Comparison of ENCODE assay signal across 8 cellular contexts in the genomic region with DNA sequence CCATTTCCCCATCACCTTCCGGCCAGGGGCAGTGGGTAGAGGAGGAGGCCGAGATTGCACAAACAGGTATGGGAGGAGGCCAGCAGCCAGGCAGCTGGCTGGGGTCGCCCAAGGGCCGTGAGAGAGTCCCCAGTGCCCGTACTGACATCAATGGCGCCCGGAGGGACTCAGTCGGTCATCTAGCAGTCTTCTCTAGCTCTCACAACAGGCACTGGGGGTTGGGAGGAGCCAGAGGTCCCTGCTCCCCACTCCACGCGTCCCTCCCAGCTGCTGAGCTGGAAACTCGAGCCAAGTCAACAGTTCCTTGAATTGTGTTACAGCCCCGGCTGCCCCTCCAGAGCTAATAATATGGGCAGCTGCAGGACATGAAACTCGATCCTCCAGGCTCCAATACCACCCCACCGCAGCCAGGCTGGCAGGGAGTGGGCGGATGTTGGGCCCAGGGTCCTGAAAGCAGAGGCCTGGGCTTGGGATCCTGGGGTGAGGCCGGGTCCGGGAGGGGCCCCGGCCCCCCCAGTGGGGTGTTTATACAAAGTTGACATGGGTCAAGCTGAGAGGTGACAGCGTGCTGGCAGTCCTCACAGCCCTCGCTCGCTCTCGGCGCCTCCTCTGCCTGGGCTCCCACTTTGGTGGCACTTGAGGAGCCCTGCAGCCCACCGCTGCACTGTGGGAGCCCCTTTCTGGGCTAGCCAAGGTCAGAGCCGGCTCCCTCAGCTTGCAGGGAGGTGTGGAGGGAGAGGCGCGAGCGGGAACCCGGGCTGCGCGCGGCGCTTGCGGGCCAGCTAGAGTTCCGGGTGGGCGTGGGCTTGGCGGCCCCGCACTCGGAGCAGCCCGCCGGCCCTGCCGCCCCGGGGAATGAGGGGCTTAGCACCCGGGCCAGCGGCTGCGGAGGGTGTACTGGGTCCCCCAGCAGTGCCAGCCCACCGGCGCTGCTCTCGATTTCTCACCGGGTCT. TPM values are rescaled to one million over a fixed set of nuclear protein-coding genes. Genes with fewer than 3 reads are reported as not detected.
A peak's percentile ranks its signal among the peaks of the same experiment; 100 is the strongest.
DNase-seq lines count a peak whose midpoint lies in the region; ATAC-seq and TF ChIP-seq lines count a peak whose summit lies in the region.
"Not testable (repeated sequence)": the region's sequence is repeated elsewhere in the genome, so short reads cannot be mapped to it uniquely, and the experiment has no call there.

No MANE protein-coding gene starts in this region.

- not testable (repeated sequence) for H3K9me3 Mint-ChIP-seq in activated CD8-positive, alpha-beta memory T cell treated with anti-CD3 and anti-CD28 coated beads, Interleukin-2, amount 10 ng/mL, durations not matched to agents 7 days and 5 days (ENCODE audit: low read depth); dendritic cell treated with granulocyte-macrophage colony-stimulating factor and Interleukin-4, amounts not matched to agents 40 ng/mL and 50 ng/mL, for 4 days

- not testable (repeated sequence) for H3K36me3 Mint-ChIP-seq in activated CD8-positive, alpha-beta memory T cell treated with anti-CD3 and anti-CD28 coated beads, Interleukin-2, amount 10 ng/mL, durations not matched to agents 7 days and 5 days; dendritic cell treated with granulocyte-macrophage colony-stimulating factor and Interleukin-4, amounts not matched to agents 40 ng/mL and 50 ng/mL, for 4 days (ENCODE audit: low read depth)

- peaks cover 80% of the 10 kb centered on the region for H3K4me1 Mint-ChIP-seq in activated CD8-positive, alpha-beta memory T cell treated with anti-CD3 and anti-CD28 coated beads, Interleukin-2, amount 10 ng/mL, durations not matched to agents 7 days and 5 days
- H3K4me1 Mint-ChIP-seq in dendritic cell treated with granulocyte-macrophage colony-stimulating factor and Interleukin-4, amounts not matched to agents 40 ng/mL and 50 ng/mL, for 4 days (ENCODE audit: low read depth), result peaks cover 86% of the 10 kb centered on the region

- H3K36me3 ChIP-seq in mucosa of stomach (ENCODE audit: control insufficient read depth, insufficient read depth, low read length); gastrocnemius medialis: not testable (repeated sequence)

- peak; percentile 56 to 78 for TF ChIP-seq POLR2A in gastrocnemius medialis (IDR thresholded peaks at IDR 0.05)

- H3K4me3 ChIP-seq in AG04450 (ENCODE audit: low read depth, low read length); mucosa of stomach (ENCODE audit: low read length): not testable (repeated sequence)
- peak overlapping the region; percentile 29 to 45 (median 38) for H3K4me3 ChIP-seq in gastrocnemius medialis

- not testable (repeated sequence) for H3K27me3 ChIP-seq in AG04450 (ENCODE audit: control insufficient read depth, insufficient read depth, low read length); mucosa of stomach (ENCODE audit: control insufficient read depth, insufficient read depth, low read length); gastrocnemius medialis

- peak overlapping the region; percentile 49 for H3K27ac Mint-ChIP-seq in activated CD8-positive, alpha-beta memory T cell treated with anti-CD3 and anti-CD28 coated beads, Interleukin-2, amount 10 ng/mL, durations not matched to agents 7 days and 5 days
- H3K27ac Mint-ChIP-seq in dendritic cell treated with granulocyte-macrophage colony-stimulating factor and Interleukin-4, amounts not matched to agents 40 ng/mL and 50 ng/mL, for 4 days, result peak overlapping the region; percentile 30

- not testable (repeated sequence) for H3K9me3 ChIP-seq in AG04450 (ENCODE audit: control insufficient read depth, insufficient read depth, low read length); mucosa of stomach (ENCODE audit: control insufficient read depth, low read length); gastrocnemius medialis

- not testable (repeated sequence) for ATAC-seq in activated CD8-positive, alpha-beta memory T cell treated with anti-CD3 and anti-CD28 coated beads, Interleukin-2, amount 10 ng/mL, durations not matched to agents 7 days and 5 days
- ATAC-seq in left cardiac atrium (peak; percentile 11 to 52), gastrocnemius medialis (peak; percentile 67 to 74)

- H3K27me3 Mint-ChIP-seq in activated CD8-positive, alpha-beta memory T cell treated with anti-CD3 and anti-CD28 coated beads, Interleukin-2, amount 10 ng/mL, durations not matched to agents 7 days and 5 days, result not testable (repeated sequence)
- peaks cover 21% of the 10 kb centered on the region for H3K27me3 Mint-ChIP-seq in dendritic cell treated with granulocyte-macrophage colony-stimulating factor and Interleukin-4, amounts not matched to agents 40 ng/mL and 50 ng/mL, for 4 days

- TF ChIP-seq CTCF in AG04450 (IDR thresholded peaks at IDR 0.05; ENCODE audit: low read depth, low read length), result not testable (repeated sequence)
- TF ChIP-seq CTCF in gastrocnemius medialis (IDR thresholded peaks at IDR 0.05 in 4 of 5, conservative IDR thresholded peaks at IDR 0.05 in 1 of 5), result peak in 2 of 5 experiments; percentile 10 to 29

- H3K4me1 ChIP-seq in mucosa of stomach (ENCODE audit: control insufficient read depth, insufficient read depth, low read length) (peaks cover 54% of the 10 kb centered on the region), gastrocnemius medialis (peaks cover 50 to 54% of the 10 kb centered on the region in 2 donors)

- H3K27ac ChIP-seq in AG04450 (ENCODE audit: low read depth, low read length), result peak overlapping the region; percentile 52
- peak overlapping the region; percentile 84 to 96 (median 87) for H3K27ac ChIP-seq in gastrocnemius medialis

- in situ Hi-C loops in gastrocnemius medialis (cut with MboI; ENCODE audit: low sequenced_read_pairs in 4 of 4), result loop anchor here (5.0 to 25.0 kb wide), 5 partner anchors 48 to 363 kb away; a partner anchor contains a TSS

- peak overlapping the region; percentile 15 for H3K9ac ChIP-seq in mucosa of stomach (ENCODE audit: low read length)

- CTCF ChIA-PET in AG04450 (lab: Charles Lee), result interaction anchor here (0.6 kb wide), 1 partner anchor 42 kb away, joined by 4 read pairs; no protein-coding TSS in a partner anchor
- CTCF ChIA-PET in activated CD8-positive, alpha-beta memory T cell treated with anti-CD3 and anti-CD28 coated beads, Interleukin-2, amount 10 ng/mL, durations not matched to agents 7 days and 5 days (lab: Charles Lee), result interaction anchor here (1.0 to 12.6 kb wide), 11 partner anchors 7 to 429 kb away, joined by 3 to 98 read pairs (median 6); a partner anchor contains a TSS

- not testable (repeated sequence) for DNase-seq in AG04450 (ENCODE audit: low read depth, low spot score); activated CD8-positive, alpha-beta memory T cell treated with anti-CD3 and anti-CD28 coated beads, Interleukin-2, amount 10 ng/mL, durations not matched to agents 7 days and 5 days
- DNase-seq in M059J (ENCODE audit: low read depth) (peak; percentile 52), NCI-H526 (lab: John Stamatoyannopoulos, UW) (peak; percentile 64 to 87), left cardiac atrium (peak; percentile 86), gastrocnemius medialis (peak; percentile 81 to 92)

- not testable (repeated sequence) for H3K4me3 Mint-ChIP-seq in activated CD8-positive, alpha-beta memory T cell treated with anti-CD3 and anti-CD28 coated beads, Interleukin-2, amount 10 ng/mL, durations not matched to agents 7 days and 5 days; dendritic cell treated with granulocyte-macrophage colony-stimulating factor and Interleukin-4, amounts not matched to agents 40 ng/mL and 50 ng/mL, for 4 days

- POLR2A ChIA-PET in AG04450 (lab: Yijun Ruan, JAX), result interaction anchor here (0.6 to 5.5 kb wide), 4 partner anchors 28 to 454 kb away, joined by 3 to 35 read pairs (median 4); a partner anchor contains a TSS

- intact Hi-C loops in dendritic cell treated with granulocyte-macrophage colony-stimulating factor and Interleukin-4, amounts not matched to agents 40 ng/mL and 50 ng/mL, for 4 days (cut with micrococcal nuclease); gastrocnemius medialis (cut with DNase I; ENCODE audit: low total_unique reads): not testable (repeated sequence)
- intact Hi-C loops in left cardiac atrium (cut with DNase I), result loop anchor here (5.0 to 10.0 kb wide), 3 partner anchors 51 to 103 kb away; a partner anchor contains a TSS

RNA-seq across cellular contexts. Expression of a gene that starts 29.2 kb away (rescaled TPM):
- 17.9 and 23.3 TPM in 2 replicates for polyA plus RNA-seq in AG04450 (2011; rRNA removed)
- polyA minus RNA-seq in AG04450 (2011; rRNA and poly(A)+ RNA removed), result 18.7 and 26.5 TPM in 2 replicates
- 18.8 and 31.5 TPM in 2 replicates for total RNA-seq in M059J (2014; rRNA removed; shearing (Covaris generic))
- 10 to 100 TPM; 25.5 to 31.4 TPM for total RNA-seq in activated CD8-positive, alpha-beta memory T cell treated with anti-CD3 and anti-CD28 coated beads, Interleukin-2, amount 10 ng/mL, durations not matched to agents 7 days and 5 days
- total RNA-seq in left cardiac atrium (10 to 100 TPM; 25.8 to 33.4 TPM), gastrocnemius medialis (10 to 100 TPM; 35.8 to 49.7 (median 39.0) TPM)

RNA-seq across cellular contexts. Expression of a gene that starts 51.8 kb away (rescaled TPM):
- polyA plus RNA-seq in AG04450 (2011; rRNA removed), result 103 and 120 TPM in 2 replicates
- 110 and 132 TPM in 2 replicates for polyA minus RNA-seq in AG04450 (2011; rRNA and poly(A)+ RNA removed)
- 42.5 and 56.8 TPM in 2 replicates for total RNA-seq in M059J (2014; rRNA removed; shearing (Covaris generic))
- total RNA-seq in activated CD8-positive, alpha-beta memory T cell treated with anti-CD3 and anti-CD28 coated beads, Interleukin-2, amount 10 ng/mL, durations not matched to agents 7 days and 5 days, result 100 to 1,000 TPM; 291 to 293 TPM
- total RNA-seq in left cardiac atrium, result 100 to 1,000 TPM in 1 of 2 donors, 10 to 100 TPM in 1; 88.8 to 112 TPM
- total RNA-seq in gastrocnemius medialis, result 100 to 1,000 TPM; 296 to 667 (median 319) TPM
